In the genomic region with DNA sequence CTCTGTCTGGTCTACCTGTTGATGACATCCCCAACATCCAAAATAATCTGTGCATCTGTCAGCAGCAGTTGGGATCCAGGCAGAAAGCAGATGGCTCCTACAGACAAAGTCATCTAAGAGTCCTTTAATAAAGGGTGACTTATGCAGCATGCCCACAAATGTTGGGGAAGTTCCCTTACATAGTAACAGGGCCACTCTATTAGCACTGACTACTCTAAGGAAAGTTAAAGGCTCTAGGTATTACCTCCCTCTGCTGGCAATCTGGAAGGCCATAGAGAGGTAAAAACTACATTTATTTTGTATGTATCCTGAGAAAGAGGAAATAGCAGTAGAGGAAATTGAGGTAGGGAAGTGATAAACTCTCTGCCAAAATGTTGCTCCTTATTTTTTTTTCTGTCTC, we compare ENCODE assay signal across 4 cellular contexts.
DNase-seq lines count a peak whose midpoint lies in the region; ATAC-seq and TF ChIP-seq lines count a peak whose summit lies in the region.
"Not testable (repeated sequence)": the region's sequence is repeated elsewhere in the genome, so short reads cannot be mapped to it uniquely, and the experiment has no call there.

No MANE protein-coding gene starts in this region.

- not testable (repeated sequence) for TF ChIP-seq CTCF in RWPE2 (IDR thresholded peaks at IDR 0.05; ENCODE audit: poor library complexity, severe bottlenecking)

- not testable (repeated sequence) for H3K27me3 ChIP-seq in RWPE2 (ENCODE audit: insufficient read depth, poor library complexity, severe bottlenecking)

- H3K27ac ChIP-seq in RWPE2 (ENCODE audit: poor library complexity, severe bottlenecking): not testable (repeated sequence)

- not testable (repeated sequence) for H3K36me3 ChIP-seq in RWPE2 (ENCODE audit: low read depth)

- ATAC-seq in GM19452 (IDR thresholded peaks at IDR 0.05; ENCODE audit: unreplicated experiment) (peak; percentile 60), HG02610 (IDR thresholded peaks at IDR 0.05; ENCODE audit: unreplicated experiment) (peak; percentile 69), HG03432 (IDR thresholded peaks at IDR 0.05; ENCODE audit: unreplicated experiment) (peak; percentile 74), RWPE2 (ENCODE audit: low read depth) (peak; percentile 44; the same call in 1 of the 3 replicates)

- not testable (repeated sequence) for H3K9me3 ChIP-seq in RWPE2 (ENCODE audit: severe bottlenecking)

- not testable (repeated sequence) for DNase-seq in RWPE2 (ENCODE audit: low spot score)

- H3K4me1 ChIP-seq in RWPE2 (ENCODE audit: insufficient read depth, poor library complexity, severe bottlenecking): not testable (repeated sequence)

- H3K4me3 ChIP-seq in RWPE2 (ENCODE audit: severe bottlenecking): not testable (repeated sequence)
